ENCODE assay signal across 10 cellular contexts in the genomic region with DNA sequence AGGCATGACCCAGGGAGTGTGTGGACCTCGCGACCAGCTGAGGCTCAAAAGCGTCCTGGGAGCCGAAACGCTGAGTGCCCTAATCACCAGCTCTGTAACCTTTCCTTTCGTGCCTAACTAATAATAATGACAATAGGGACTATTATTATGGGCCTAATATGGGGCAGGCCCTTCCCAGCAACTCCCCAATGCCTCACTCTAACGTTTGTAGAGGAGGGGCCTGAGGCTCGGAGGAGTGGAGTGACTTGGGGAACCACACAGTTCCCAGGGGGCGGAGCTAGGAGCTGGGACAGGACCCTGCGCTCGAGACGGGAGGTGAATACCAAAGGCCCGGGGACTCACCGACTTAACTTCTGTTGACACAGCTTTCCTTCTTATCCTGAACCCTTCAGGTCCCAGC. TPM values are rescaled to one million over a fixed set of nuclear protein-coding genes. Genes with fewer than 3 reads are reported as not detected.
DNase-seq lines count a peak whose midpoint lies in the region; ATAC-seq, FAIRE-seq and TF ChIP-seq lines count a peak whose summit lies in the region.
"Had no signal": no experiment of that assay in that cellular context is flagged by ENCODE, and none has a peak within 500 bp of the region (broad histone marks: within the 10 kb centered on the region; RNA-seq: fewer than 3 reads in every experiment).

No MANE protein-coding gene starts in this region.

- H3K4me3 Mint-ChIP-seq in Calu3 (ENCODE audit: low read depth, unreplicated experiment) = peak overlapping the region; percentile 94

- DNase-seq in A549 (ENCODE audit: low read depth in 1 of 2, low spot score in 1 of 2) (no peak), Calu3 (peak; percentile 76), T-helper 9 cell (no peak), omental fat pad (ENCODE audit: low spot score) (no peak), H4 (ENCODE audit: low spot score) (no peak), Right ventricle myocardium superior (no peak)
- DNase-seq: NCI-H524 treated with DMSO at 0.1 percent for 48 hours had no signal

- H3F3A ChIP-seq in OCI-LY1 (ENCODE audit: insufficient read depth, low read length) = no peaks in the 10 kb centered on the region

- CTCF ChIA-PET in A549 (lab: Yijun Ruan, JAX) = interaction anchor here (0.8 to 38.0 kb wide), 5 partner anchors 37 to 446 kb away, joined by 3 to 1029 read pairs (median 5); no protein-coding TSS in a partner anchor
- CTCF ChIA-PET in Calu3 (lab: Charles Lee) = interaction anchor here (1.2 to 1.3 kb wide), 2 partner anchors 160 to 165 kb away, joined by 3 read pairs; no protein-coding TSS in a partner anchor

- ATAC-seq in A549 (no peak), omental fat pad (ENCODE audit: low FRiP score) (no peak), Right ventricle myocardium superior (ENCODE audit: poor library complexity) (no peak)

- H3K27me3 ChIP-seq in OCI-LY1 (ENCODE audit: insufficient read depth, low read length) (peaks cover 7% of the 10 kb centered on the region; the same call in 1 of the 2 replicates), iPS-20b (ENCODE audit: insufficient read depth, low read length) (peaks cover 94% of the 10 kb centered on the region)

- FAIRE-seq in A549 (lab: Jason Lieb, UNC) = no peak

- peaks cover 65% of the 10 kb centered on the region for H3K36me3 Mint-ChIP-seq in Calu3 (ENCODE audit: insufficient read depth, unreplicated experiment)

- H3K36me3 ChIP-seq in OCI-LY1 (ENCODE audit: insufficient read depth, low read length) = no peaks in the 10 kb centered on the region
- no peaks in the 10 kb centered on the region for H3K36me3 ChIP-seq in iPS-20b (ENCODE audit: insufficient read depth, low read depth, low read length)
- H3K36me3 ChIP-seq: cardiac muscle cell had no signal

- H3K27ac Mint-ChIP-seq in Calu3 (ENCODE audit: unreplicated experiment) = peak overlapping the region; percentile 63

- H3K4me2 ChIP-seq in A549 (peak overlapping the region; percentile 94), OCI-LY1 (ENCODE audit: low read length) (no peak overlapping the region)

- no peaks in the 10 kb centered on the region for H3K9me3 ChIP-seq in A549
- no peaks in the 10 kb centered on the region for H3K9me3 ChIP-seq in OCI-LY1 (ENCODE audit: low read length)
- no peaks in the 10 kb centered on the region for H3K9me3 ChIP-seq in iPS-20b (ENCODE audit: insufficient read depth, low read depth, low read length)

- H4K20me1 ChIP-seq in OCI-LY1 (ENCODE audit: insufficient read depth, low read length) = no peaks in the 10 kb centered on the region

- TF ChIP-seq RAD21 in A549 (conservative IDR thresholded peaks at IDR 0.05 in 1 of 2, IDR thresholded peaks at IDR 0.05 in 1 of 2) = no peak

- H3K9me3 Mint-ChIP-seq in Calu3 (ENCODE audit: low read depth, unreplicated experiment) = no peaks in the 10 kb centered on the region

- POLR2A ChIA-PET in A549 (lab: Yijun Ruan, JAX) = interaction anchor here (1.9 kb wide), 1 partner anchor 234 kb away, joined by 15 read pairs; no protein-coding TSS in a partner anchor

- no peaks in the 10 kb centered on the region for H3K9me2 ChIP-seq in OCI-LY1 (ENCODE audit: low read depth, low read length)

- peaks cover 56% of the 10 kb centered on the region for H3K4me1 ChIP-seq in A549
- peaks cover 41% of the 10 kb centered on the region for H3K4me1 ChIP-seq in OCI-LY1 (ENCODE audit: insufficient read depth, low read length, severe bottlenecking)
- peaks cover 2% of the 10 kb centered on the region; the same call in 1 of the 2 replicates for H3K4me1 ChIP-seq in iPS-20b (ENCODE audit: insufficient read depth, low read length)

- no peak for TF ChIP-seq CTCF in A549 (IDR thresholded peaks at IDR 0.05)
- no peak for TF ChIP-seq CTCF in Calu3 (IDR thresholded peaks at IDR 0.05; ENCODE audit: unreplicated experiment)
- no peak for TF ChIP-seq CTCF in OCI-LY1 (IDR thresholded peaks at IDR 0.05; ENCODE audit: low read length)
- no peak for TF ChIP-seq CTCF in omental fat pad (IDR thresholded peaks at IDR 0.05)

- H3K27ac ChIP-seq in A549 = peak overlapping the region in 1 of 2 experiments; percentile 86; a peak in 4 of 6 replicates
- H3K27ac ChIP-seq in OCI-LY1 (ENCODE audit: low read depth, low read length, poor library complexity, severe bottlenecking) = no peak overlapping the region
- H3K27ac ChIP-seq in iPS-20b (ENCODE audit: low read length) = no peak overlapping the region
- H3K27ac ChIP-seq: cardiac muscle cell had no signal

- H3K4me3 ChIP-seq in A549 = peak overlapping the region; percentile 87; the same call in 1 of the 3 replicates
- peak overlapping the region; percentile 61 for H3K4me3 ChIP-seq in OCI-LY1 (ENCODE audit: low read depth, low read length, poor library complexity, severe bottlenecking)
- H3K4me3 ChIP-seq in iPS-20b (ENCODE audit: low read length) = peak overlapping the region; percentile 50; the same call in 1 of the 2 replicates

- no peaks in the 10 kb centered on the region for H3K27me3 Mint-ChIP-seq in Calu3 (ENCODE audit: unreplicated experiment)

- no peak for TF ChIP-seq POLR2A in A549 (IDR thresholded peaks at IDR 0.05; ENCODE audit: low read length)

- H3K4me1 Mint-ChIP-seq in Calu3 (ENCODE audit: low read depth, unreplicated experiment) = peaks cover 29% of the 10 kb centered on the region

- TF ChIP-seq EP300 in A549 (IDR thresholded peaks at IDR 0.05) = no peak

- BruUV-seq in Calu3 (replicated peaks; lab: Mats Ljungman, UMichigan) = no TSS peak

- WGBS in A549 (ENCODE audit: missing lambda C conversion rate) = 64% methylated on average over 13 of the region's 14 CpGs

- H3K79me2 ChIP-seq in OCI-LY1 (ENCODE audit: insufficient read depth, low read length) = no peaks in the 10 kb centered on the region

- H2AFZ ChIP-seq in OCI-LY1 (ENCODE audit: low read length) = no peak overlapping the region

- intact Hi-C loops in Calu3 (cut with micrococcal nuclease; ENCODE audit: unreplicated experiment) = loop anchor here (2.0 to 10.0 kb wide), 4 partner anchors 37 to 436 kb away; no protein-coding TSS in a partner anchor
- intact Hi-C loops in Right ventricle myocardium superior (cut with DNase I) = loop anchor here (5.0 kb wide), 2 partner anchors 143 to 318 kb away; no protein-coding TSS in a partner anchor

- H3K9ac ChIP-seq in OCI-LY1 (ENCODE audit: low read length) (no peak overlapping the region), iPS-20b (ENCODE audit: low read depth, low read length) (no peak overlapping the region)

TF ChIP-seq in A549, 52 proteins besides CTCF, POLR2A, EP300 and RAD21 (continues in another document):
- TF ChIP-seq HOXB5 (CRISPR knock-in tag; IDR thresholded peaks at IDR 0.05) = no peak
- no peak for TF ChIP-seq TFCP2L1 (CRISPR knock-in tag; IDR thresholded peaks at IDR 0.05)
- TF ChIP-seq FOSL2 (IDR thresholded peaks at IDR 0.05) = no peak
- TF ChIP-seq FOSL2 (CRISPR knock-in tag; IDR thresholded peaks at IDR 0.05) = no peak
- TF ChIP-seq NR3C1 (IDR thresholded peaks at IDR 0.05) = no peak
- no peak for TF ChIP-seq BHLHE40 (IDR thresholded peaks at IDR 0.05; ENCODE audit: low read depth, low read length)
- no peak for TF ChIP-seq POLR2AphosphoS2 (conservative IDR thresholded peaks at IDR 0.05; ENCODE audit: low read length)
- TF ChIP-seq KDM5A (IDR thresholded peaks at IDR 0.05) = no peak
- no peak for TF ChIP-seq ZFP36 (IDR thresholded peaks at IDR 0.05; ENCODE audit: borderline replicate concordance, partially characterized antibody)
- TF ChIP-seq HEYL (CRISPR knock-in tag; IDR thresholded peaks at IDR 0.05) = no peak
- no peak for TF ChIP-seq TP53 (CRISPR knock-in tag; IDR thresholded peaks at IDR 0.05)
- TF ChIP-seq, protein P1, sequence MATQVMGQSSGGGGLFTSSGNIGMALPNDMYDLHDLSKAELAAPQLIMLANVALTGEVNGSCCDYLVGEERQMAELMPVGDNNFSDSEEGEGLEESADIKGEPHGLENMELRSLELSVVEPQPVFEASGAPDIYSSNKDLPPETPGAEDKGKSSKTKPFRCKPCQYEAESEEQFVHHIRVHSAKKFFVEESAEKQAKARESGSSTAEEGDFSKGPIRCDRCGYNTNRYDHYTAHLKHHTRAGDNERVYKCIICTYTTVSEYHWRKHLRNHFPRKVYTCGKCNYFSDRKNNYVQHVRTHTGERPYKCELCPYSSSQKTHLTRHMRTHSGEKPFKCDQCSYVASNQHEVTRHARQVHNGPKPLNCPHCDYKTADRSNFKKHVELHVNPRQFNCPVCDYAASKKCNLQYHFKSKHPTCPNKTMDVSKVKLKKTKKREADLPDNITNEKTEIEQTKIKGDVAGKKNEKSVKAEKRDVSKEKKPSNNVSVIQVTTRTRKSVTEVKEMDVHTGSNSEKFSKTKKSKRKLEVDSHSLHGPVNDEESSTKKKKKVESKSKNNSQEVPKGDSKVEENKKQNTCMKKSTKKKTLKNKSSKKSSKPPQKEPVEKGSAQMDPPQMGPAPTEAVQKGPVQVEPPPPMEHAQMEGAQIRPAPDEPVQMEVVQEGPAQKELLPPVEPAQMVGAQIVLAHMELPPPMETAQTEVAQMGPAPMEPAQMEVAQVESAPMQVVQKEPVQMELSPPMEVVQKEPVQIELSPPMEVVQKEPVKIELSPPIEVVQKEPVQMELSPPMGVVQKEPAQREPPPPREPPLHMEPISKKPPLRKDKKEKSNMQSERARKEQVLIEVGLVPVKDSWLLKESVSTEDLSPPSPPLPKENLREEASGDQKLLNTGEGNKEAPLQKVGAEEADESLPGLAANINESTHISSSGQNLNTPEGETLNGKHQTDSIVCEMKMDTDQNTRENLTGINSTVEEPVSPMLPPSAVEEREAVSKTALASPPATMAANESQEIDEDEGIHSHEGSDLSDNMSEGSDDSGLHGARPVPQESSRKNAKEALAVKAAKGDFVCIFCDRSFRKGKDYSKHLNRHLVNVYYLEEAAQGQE (IDR thresholded peaks at IDR 0.05) = no peak
- no peak for TF ChIP-seq GATA3 (IDR thresholded peaks at IDR 0.05; ENCODE audit: borderline replicate concordance)
- no peak for TF ChIP-seq CHD2 (IDR thresholded peaks at IDR 0.05; ENCODE audit: low read length, partially characterized antibody)
- TF ChIP-seq HDAC2 (IDR thresholded peaks at IDR 0.05) = no peak
- TF ChIP-seq KDM1A (IDR thresholded peaks at IDR 0.05; ENCODE audit: low read depth) = no peak
- no peak for TF ChIP-seq RFX5 (IDR thresholded peaks at IDR 0.05)
- TF ChIP-seq CBX8 (IDR thresholded peaks at IDR 0.05) = no peak
- no peak for TF ChIP-seq RARB (CRISPR knock-in tag; IDR thresholded peaks at IDR 0.05)
- no peak for TF ChIP-seq ZC3H11A (IDR thresholded peaks at IDR 0.05)

RNA-seq across cellular contexts. Expression of gene IER5L, which starts 0.9 kb away (rescaled TPM):
- polyA plus RNA-seq in A549 (2011; rRNA removed) (16.8 and 25.1 TPM in 2 replicates), A549 (2017; fragmentation: RNase III; extraction: RNeasy Plus Mini Kit Qiagen cat#74134 plus additional on column Dnase treatment) (47.9 to 67.5 TPM (median 54.9 TPM) in 3 replicates)
- polyA plus RNA-seq in A549 (2012; cell fraction: cytosol; rRNA removed) = 51.4 and 90.0 TPM in 2 replicates
- polyA plus RNA-seq in A549 (2012; cell fraction: nucleus; rRNA removed) = 63.3 and 123 TPM in 2 replicates
- polyA minus RNA-seq in A549 (2011; rRNA and poly(A)+ RNA removed) = 18.1 and 21.3 TPM in 2 replicates
- total RNA-seq in Calu3 (2022) (53.1 and 60.3 TPM in 2 replicates), omental fat pad (10 to 100 TPM in 3 of 4 donors, 1 to 10 TPM in 1; 9.0 to 23.9 (median 20.2) TPM), Right ventricle myocardium superior (3.5 TPM)
- 12.9 and 24.3 TPM in 2 replicates for total RNA-seq in H4 (2014; rRNA removed; shearing (Covaris generic))
